Comparison of ENCODE assay signal across 9 cellular contexts in genomic region chr17:38731526-38732294, GRCh38. TPM values are rescaled to one million over a fixed set of nuclear protein-coding genes. Genes with fewer than 3 reads are reported as not detected.
DNase-seq lines count a peak whose midpoint lies in the region; ATAC-seq and TF ChIP-seq lines count a peak whose summit lies in the region.
"Had no signal": no experiment of that assay in that cellular context is flagged by ENCODE, and none has a peak within 500 bp of the region (broad histone marks: within the 10 kb centered on the region; RNA-seq: fewer than 3 reads in every experiment).

No MANE protein-coding gene starts in this region.

- H3K27me3 ChIP-seq in ACC112 (ENCODE audit: insufficient read depth, low read length) (no peaks in the 10 kb centered on the region), HUES6 (ENCODE audit: control insufficient read depth, insufficient read depth, low read length) (peaks cover 7% of the 10 kb centered on the region; the same call in 1 of the 2 replicates), body of pancreas (no peaks in the 10 kb centered on the region), mucosa of stomach (ENCODE audit: control insufficient read depth, insufficient read depth, low read length) (no peaks in the 10 kb centered on the region), H7 (ENCODE audit: control insufficient read depth, insufficient read depth, low read length) (peaks cover 10% of the 10 kb centered on the region)

- H3K4me1 ChIP-seq in ACC112 (ENCODE audit: control insufficient read depth, insufficient read depth, low read length, unreplicated experiment) (peaks cover 26% of the 10 kb centered on the region), HUES6 (ENCODE audit: control insufficient read depth, insufficient read depth, low read length) (peaks cover 24% of the 10 kb centered on the region), body of pancreas (peaks cover 64% of the 10 kb centered on the region), mucosa of stomach (ENCODE audit: control insufficient read depth, insufficient read depth, low read length) (peaks cover 59% of the 10 kb centered on the region)

- no peak overlapping the region for H2AFZ ChIP-seq in ACC112 (ENCODE audit: low read length, unreplicated experiment)

- no peak for ATAC-seq in body of pancreas

- H3K79me2 ChIP-seq in ACC112 (ENCODE audit: control insufficient read depth, insufficient read depth, low read length, unreplicated experiment): peaks cover 18% of the 10 kb centered on the region

- no peak for TF ChIP-seq POLR2A in body of pancreas (IDR thresholded peaks at IDR 0.05)

- DNase-seq in body of pancreas (no peak), NCI-H1436 (lab: John Stamatoyannopoulos, UW) (no peak), H7 (no peak), GM10266 (ENCODE audit: extremely low spot score) (no peak), NCI-H2227 (lab: John Stamatoyannopoulos, UW; ENCODE audit: unreplicated experiment) (no peak)
- DNase-seq: activated CD4-positive, CD25-positive, alpha-beta regulatory T cell had no signal

- H3K36me3 ChIP-seq in ACC112 (ENCODE audit: insufficient read depth, low read length) (no peaks in the 10 kb centered on the region; the same call in 1 of the 2 replicates), HUES6 (ENCODE audit: control insufficient read depth, insufficient read depth, low read length) (peaks cover 39% of the 10 kb centered on the region), body of pancreas (replicated peaks in 1 of 2; ENCODE audit: insufficient read depth in 1 of 2, low read depth in 2 of 2) (no peaks in the 10 kb centered on the region), mucosa of stomach (ENCODE audit: control insufficient read depth, insufficient read depth, low read length) (peaks cover 4% of the 10 kb centered on the region), H7 (replicated peaks; ENCODE audit: control insufficient read depth, insufficient read depth, low read length) (peaks cover 7% of the 10 kb centered on the region)

- WGBS in body of pancreas, 2 donors: 37 to 57% methylated on average over 7 to 8 of the region's 8 CpGs

- H3K9me3 ChIP-seq in HUES6 (ENCODE audit: control insufficient read depth, insufficient read depth, low read depth, low read length): no peaks in the 10 kb centered on the region
- no peaks in the 10 kb centered on the region for H3K9me3 ChIP-seq in body of pancreas
- no peaks in the 10 kb centered on the region for H3K9me3 ChIP-seq in mucosa of stomach (ENCODE audit: control insufficient read depth, low read length)

- intact Hi-C loops in body of pancreas (cut with DNase I): no loop called here

- TF ChIP-seq CTCF in body of pancreas (IDR thresholded peaks at IDR 0.05) (no peak), GM10266 (IDR thresholded peaks at IDR 0.05; ENCODE audit: control insufficient read depth, insufficient read depth, low read depth, missing control alignments) (no peak)

- H3K27ac ChIP-seq in ACC112 (ENCODE audit: low read depth, low read length): no peak overlapping the region
- no peak overlapping the region for H3K27ac ChIP-seq in HUES6 (ENCODE audit: low read depth, low read length)
- peak overlapping the region; percentile 93 to 97 (median 96) for H3K27ac ChIP-seq in body of pancreas

- H3K9ac ChIP-seq in HUES6 (ENCODE audit: low read length) (peak overlapping the region; percentile 80), mucosa of stomach (ENCODE audit: low read length) (peak overlapping the region; percentile 81)

- H3K4me3 ChIP-seq in ACC112 (ENCODE audit: low read depth, low read length) (peak overlapping the region; percentile 100), HUES6 (ENCODE audit: low read depth, low read length) (peak overlapping the region; percentile 91), body of pancreas (no peak overlapping the region), mucosa of stomach (ENCODE audit: low read length) (peak overlapping the region; percentile 53), H7 (ENCODE audit: insufficient read depth, low read depth, low read length) (no peak overlapping the region)

RNA-seq across cellular contexts. Expression of gene CISD3, which starts 1.6 kb away (rescaled TPM):
- total RNA-seq in body of pancreas: 10 to 100 TPM; 11.2 TPM
- 2.9 TPM in 2 replicates for total RNA-seq in H7 (2014; rRNA removed; shearing (Covaris generic))

RNA-seq across cellular contexts. Expression of gene PCGF2, which starts 16.4 kb away (rescaled TPM):
- total RNA-seq in body of pancreas: 1 to 10 TPM; 5.9 to 9.3 TPM
- total RNA-seq in H7 (2014; rRNA removed; shearing (Covaris generic)): 19.3 and 27.0 TPM in 2 replicates

RNA-seq across cellular contexts. Expression of gene PSMB3, which starts 20.8 kb away (rescaled TPM):
- 10 to 100 TPM; 68.2 to 99.2 TPM for total RNA-seq in body of pancreas
- total RNA-seq in H7 (2014; rRNA removed; shearing (Covaris generic)): 514 and 530 TPM in 2 replicates

RNA-seq across cellular contexts. Expression of gene MLLT6, which starts 26.6 kb away (rescaled TPM):
- total RNA-seq in body of pancreas: 100 to 1,000 TPM in 1 of 2 donors, 10 to 100 TPM in 1; 90.8 to 121 TPM
- total RNA-seq in H7 (2014; rRNA removed; shearing (Covaris generic)): 17.8 and 22.1 TPM in 2 replicates

RNA-seq across cellular contexts. Expression of gene EPOP, which starts 57.0 kb away (rescaled TPM):
- 10 to 100 TPM in 1 of 2 donors, 1 to 10 TPM in 1; 3.9 to 11.2 TPM for total RNA-seq in body of pancreas
- total RNA-seq in H7 (2014; rRNA removed; shearing (Covaris generic)): 6.1 and 6.2 TPM in 2 replicates

Comparison
In these comparisons a context has a peak if more than half of its experiments do, and no peak if none do; other contexts are left out.
1. H3K27ac ChIP-seq: peak in body of pancreas (4 of 4); none in ACC112 (single experiment) and HUES6 (single experiment).
2. H3K4me3 ChIP-seq: peak in ACC112 (single experiment), HUES6 (single experiment) and mucosa of stomach (single experiment); none in body of pancreas (0 of 2) and H7 (single experiment).